In genomic region chr21:46285761-46286667, GRCh38 we compare ENCODE assay signal across 8 cellular contexts. TPM values are rescaled to one million over a fixed set of nuclear protein-coding genes. Genes with fewer than 3 reads are reported as not detected.
A peak's percentile ranks its signal among the peaks of the same experiment; 100 is the strongest.
DNase-seq lines count a peak whose midpoint lies in the region; ATAC-seq and TF ChIP-seq lines count a peak whose summit lies in the region.

YBEY (plus strand) TSS chr21:46286342; CDS start chr21:46286914, 572 bp downstream.

- DNase-seq in AML-193 (lab: John Stamatoyannopoulos, UW) (peak; percentile 44 to 59), NCI-H446 (lab: John Stamatoyannopoulos, UW) (peak; percentile 80 to 94), cerebellar nuclear complex (lab: John Stamatoyannopoulos, UW) (peak; percentile 4 to 66), kidney epithelial cell (ENCODE audit: low read depth) (peak; percentile 49)
- DNase-seq in activated CD4-positive, alpha-beta T cell treated with anti-CD3 and anti-CD28 coated beads for 1 hour = peak; percentile 71
- peak; percentile 93 for DNase-seq in stimulated activated CD4-positive, alpha-beta T cell treated with anti-CD3 and anti-CD28 coated beads, Interleukin-15, amount 100 ng/mL, for 24 hours

- peak; percentile 49 for TF ChIP-seq CTCF in kidney epithelial cell (IDR thresholded peaks at IDR 0.05; ENCODE audit: insufficient read depth, low read length, poor library complexity, severe bottlenecking)

- peak; percentile 95 for ATAC-seq in GM19035 (IDR thresholded peaks at IDR 0.05; ENCODE audit: unreplicated experiment)
- ATAC-seq in HG03342 (IDR thresholded peaks at IDR 0.05; ENCODE audit: unreplicated experiment) = peak; percentile 84

- peak within 1 kb of the TSS; percentile 84 for H3K4me3 ChIP-seq in kidney epithelial cell (ENCODE audit: low read depth, low read length)

- H3K27me3 ChIP-seq in kidney epithelial cell (ENCODE audit: control insufficient read depth, insufficient read depth, low read length) = no peaks in the 10 kb centered on the region

- no peaks in the 10 kb centered on the region for H3K36me3 ChIP-seq in kidney epithelial cell (ENCODE audit: control insufficient read depth, insufficient read depth, low read length)

RNA-seq across cellular contexts. Expression of gene YBEY, which starts in this region (rescaled TPM):
- total RNA-seq in kidney epithelial cell = 19.4 and 23.7 TPM in 2 replicates

Comparison
In these comparisons a context has a peak if more than half of its experiments do, and no peak if none do; other contexts are left out.
1. Peak in every context shown above with its lines: DNase-seq, ATAC-seq and H3K4me3 ChIP-seq.
2. DNase-seq: peak in every context shown above with its lines; median percentile 93 in stimulated activated CD4-positive, alpha-beta T cell treated with anti-CD3 and anti-CD28 coated beads, Interleukin-15, amount 100 ng/mL, for 24 hours; 87 in NCI-H446; 71 in activated CD4-positive, alpha-beta T cell treated with anti-CD3 and anti-CD28 coated beads for 1 hour; 52 in AML-193; 49 in kidney epithelial cell; 35 in cerebellar nuclear complex.